26 cellular contexts compared by ENCODE assay signal in genomic region chr4:117239434-117239833, GRCh38.
"Had no signal": no experiment of that assay in that cellular context is flagged by ENCODE, and none has a peak within 500 bp of the region (broad histone marks: within the 10 kb centered on the region; RNA-seq: fewer than 3 reads in every experiment).

No MANE protein-coding gene starts in this region.

- H3K27me3 ChIP-seq: colonic mucosa, esophagus squamous epithelium, gastrocnemius medialis, heart right ventricle, left lung had no signal

- DNase-seq: colonic mucosa; cortex of kidney; effector CD8-positive, alpha-beta T cell; effector memory CD8-positive, alpha-beta T cell; endodermal cell; erythroblast; esophagus squamous epithelium; foreskin fibroblast; foreskin melanocyte; gastrocnemius medialis; glutamatergic neuron; head of caudate nucleus; heart right ventricle; hippocampal formation; islet precursor cell; left cardiac atrium; left lung; left ventricle myocardium superior; mammary epithelial cell; mesendoderm; midbrain had no signal

- H3K36me3 Mint-ChIP-seq: memory B cell had no signal

- H3K36me3 ChIP-seq: colonic mucosa, esophagus squamous epithelium, gastrocnemius medialis, heart right ventricle, left lung had no signal

- H3K27ac ChIP-seq: colonic mucosa, epithelial cell of prostate, esophagus squamous epithelium, gastrocnemius medialis, heart right ventricle, left lung had no signal

- H3K27me3 Mint-ChIP-seq: dendritic cell treated with granulocyte-macrophage colony-stimulating factor and Interleukin-4, amounts not matched to agents 40 ng/mL and 50 ng/mL, for 4 days; effector memory CD8-positive, alpha-beta T cell; memory B cell had no signal

- ATAC-seq: effector memory CD8-positive, alpha-beta T cell; esophagus mucosa; gastrocnemius medialis; heart right ventricle; left cardiac atrium; left lung; left ventricle myocardium superior had no signal

- H3K27ac Mint-ChIP-seq: dendritic cell treated with granulocyte-macrophage colony-stimulating factor and Interleukin-4, amounts not matched to agents 40 ng/mL and 50 ng/mL, for 4 days; effector memory CD8-positive, alpha-beta T cell; endodermal cell; memory B cell had no signal

- H3K4me3 Mint-ChIP-seq: dendritic cell treated with granulocyte-macrophage colony-stimulating factor and Interleukin-4, amounts not matched to agents 40 ng/mL and 50 ng/mL, for 4 days; effector memory CD8-positive, alpha-beta T cell; endodermal cell; memory B cell had no signal

- H3K9me3 ChIP-seq: colonic mucosa, esophagus squamous epithelium, gastrocnemius medialis, left lung had no signal

- H3K4me3 ChIP-seq: colonic mucosa, esophagus squamous epithelium, gastrocnemius medialis, heart right ventricle, left lung, lung had no signal

- H3K4me1 ChIP-seq: colonic mucosa, esophagus squamous epithelium, gastrocnemius medialis, heart right ventricle, left lung had no signal

- H3K4me1 Mint-ChIP-seq: endodermal cell, memory B cell had no signal
